ENCODE assay signal across 16 cellular contexts in genomic region chr4:100517864-100518341, GRCh38. TPM values are rescaled to one million over a fixed set of nuclear protein-coding genes. Genes with fewer than 3 reads are reported as not detected.
DNase-seq lines count a peak whose midpoint lies in the region; ATAC-seq and TF ChIP-seq lines count a peak whose summit lies in the region.
"Had no signal": no experiment of that assay in that cellular context is flagged by ENCODE, and none has a peak within 500 bp of the region (broad histone marks: within the 10 kb centered on the region; RNA-seq: fewer than 3 reads in every experiment).

TSS of gene EMCN (minus strand) at chr4:100518022. CDS start at chr4:100517914, 108 bp downstream.

- peak within 1 kb of the TSS; percentile 45 for H3K27ac Mint-ChIP-seq in mesothelial cell of epicardium
- H3K27ac Mint-ChIP-seq: CD4-positive, CD25-positive, alpha-beta regulatory T cell; H9 had no signal

- no peaks in the 10 kb centered on the region for H3K36me3 Mint-ChIP-seq in mesothelial cell of epicardium
- H3K36me3 Mint-ChIP-seq: CD4-positive, CD25-positive, alpha-beta regulatory T cell had no signal

- no peaks in the 10 kb centered on the region for H3K9me3 ChIP-seq in SK-N-MC (ENCODE audit: low read depth, low read length)

- no peaks in the 10 kb centered on the region for H3K27me3 Mint-ChIP-seq in mesothelial cell of epicardium (ENCODE audit: low read depth)

- H3K4me1 Mint-ChIP-seq in mesothelial cell of epicardium: peaks cover 18% of the 10 kb centered on the region
- H3K4me1 Mint-ChIP-seq: CD4-positive, CD25-positive, alpha-beta regulatory T cell had no signal

- H3K4me3 ChIP-seq in SK-N-MC: peak within 1 kb of the TSS; percentile 61

- peak within 1 kb of the TSS; percentile 13 for H3K4me3 Mint-ChIP-seq in mesothelial cell of epicardium
- H3K4me3 Mint-ChIP-seq: CD4-positive, CD25-positive, alpha-beta regulatory T cell; H9 had no signal

- peak within 1 kb of the TSS; percentile 92 for H3K27ac ChIP-seq in SK-N-MC
- H3K27ac ChIP-seq: KMS-11 had no signal

- peaks cover 6% of the 10 kb centered on the region for H3K9me3 Mint-ChIP-seq in mesothelial cell of epicardium
- H3K9me3 Mint-ChIP-seq: H9 had no signal

- ATAC-seq in GM21737 (IDR thresholded peaks at IDR 0.05; ENCODE audit: unreplicated experiment) (no peak), HG02642 (IDR thresholded peaks at IDR 0.05; ENCODE audit: poor library complexity, unreplicated experiment) (no peak)

- DNase-seq in SK-N-MC (ENCODE audit: low read depth, low spot score) (no peak), fibroblast of gingiva (ENCODE audit: low read depth) (peak; percentile 14), mesothelial cell of epicardium (ENCODE audit: low spot score in 2 of 2, unreplicated experiment in 2 of 2) (no peak), SKM-1 treated with dmso at 0.1 percent for 144 hours (lab: John Stamatoyannopoulos, UW; ENCODE audit: unreplicated experiment) (no peak), H4 (ENCODE audit: low spot score) (no peak)
- DNase-seq: CD4-positive, CD25-positive, alpha-beta regulatory T cell; H9; islet precursor cell; NCI-H2081 had no signal

- TF ChIP-seq CTCF in mesothelial cell of epicardium (IDR thresholded peaks at IDR 0.05; ENCODE audit: unreplicated experiment) (no peak), subcutaneous adipose tissue (IDR thresholded peaks at IDR 0.05; ENCODE audit: low read depth) (no peak)

- peak within 1 kb of the TSS; percentile 24 for H3K9ac ChIP-seq in SK-N-MC (ENCODE audit: insufficient read length)
- H3K9ac ChIP-seq: KMS-11 had no signal

- H3K36me3 ChIP-seq in SK-N-MC (ENCODE audit: insufficient read depth, low read length): no peaks in the 10 kb centered on the region

RNA-seq across cellular contexts. Expression of gene EMCN, which starts in this region (rescaled TPM):
- 2.0 to 4.3 TPM (median 3.0 TPM) in 3 replicates for total RNA-seq in mesothelial cell of epicardium
- 10 to 100 TPM; 10.2 to 45.8 (median 35.9) TPM for total RNA-seq in subcutaneous adipose tissue
- total RNA-seq in H4 (2014; rRNA removed; shearing (Covaris generic)): not detected in 2 replicates
- total RNA-seq: activated CD8-positive, alpha-beta memory T cell treated with anti-CD3 and anti-CD28 coated beads for 36 hours; CD4-positive, CD25-positive, alpha-beta regulatory T cell; epithelial cell of proximal tubule; H9; osteoblast had no signal
